Comparison of ENCODE assay signal across 21 cellular contexts in the genomic region with DNA sequence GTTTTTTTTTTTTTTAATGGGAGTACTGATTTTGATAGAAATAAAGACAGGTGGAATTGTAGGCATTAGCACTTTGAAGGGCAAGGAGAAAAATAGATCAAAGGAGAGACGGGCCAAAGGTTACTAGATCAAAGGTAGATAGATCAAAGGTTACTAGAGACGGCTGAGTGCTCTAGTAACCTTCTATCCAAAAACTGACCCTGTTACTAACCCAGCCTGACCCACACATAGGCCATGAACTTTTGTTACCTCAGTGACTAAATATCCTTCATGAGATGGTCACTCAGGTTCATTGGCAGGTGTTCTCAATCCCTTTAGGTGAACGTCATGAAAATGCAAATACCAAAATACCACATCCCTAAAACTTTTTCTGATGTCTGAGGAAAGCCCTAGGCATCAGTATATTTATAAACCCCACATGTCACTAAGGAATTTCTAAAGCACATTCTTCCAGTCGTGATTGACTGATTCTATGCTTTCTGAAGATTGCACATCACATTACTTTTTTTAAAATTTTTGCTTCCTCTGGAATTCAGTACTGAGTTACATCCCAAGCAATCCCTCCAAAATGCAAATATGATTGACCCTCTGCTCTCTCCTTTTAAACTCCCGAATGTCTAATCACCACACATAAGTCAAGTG.
A peak's percentile ranks its signal among the peaks of the same experiment; 100 is the strongest.
DNase-seq lines count a peak whose midpoint lies in the region; ATAC-seq, FAIRE-seq and TF ChIP-seq lines count a peak whose summit lies in the region.
"Had no signal": no experiment of that assay in that cellular context is flagged by ENCODE, and none has a peak within 500 bp of the region (broad histone marks: within the 10 kb centered on the region; RNA-seq: fewer than 3 reads in every experiment).

No MANE protein-coding gene starts in this region.

- no peak overlapping the region for H3K9ac ChIP-seq in neuronal stem cell (ENCODE audit: low read depth, low read length, poor library complexity)

- no peak overlapping the region for H2BK120ac ChIP-seq in neuronal stem cell (ENCODE audit: low read depth, low read length)

- intact Hi-C loops in thyroid gland (cut with DNase I) (loop anchor here (10.0 kb wide), 1 partner anchor 58 kb away; no protein-coding TSS in a partner anchor), lower lobe of right lung (cut with DNase I) (no loop called here)

- no peaks in the 10 kb centered on the region for H3K9me3 ChIP-seq in thyroid gland
- no peaks in the 10 kb centered on the region for H3K9me3 ChIP-seq in lower lobe of right lung
- no peaks in the 10 kb centered on the region for H3K9me3 ChIP-seq in neuronal stem cell (replicated peaks in 1 of 2; ENCODE audit: control insufficient read depth in 2 of 2, insufficient read depth in 1 of 2, low read depth in 1 of 2, low read length in 2 of 2)
- H3K9me3 ChIP-seq: Caco-2 had no signal

- WGBS in thyroid gland, 2 donors = 59 to 61% methylated on average over 5 of the region's 5 CpGs
- no CpG with 5 or more reads among the region's 5 CpGs for WGBS in neuronal stem cell (ENCODE audit: extremely low coverage in 2 of 2, insufficient read length in 2 of 2, insufficient replicate concordance in 1 of 2), 2 donors

- no peak overlapping the region for H4K91ac ChIP-seq in neuronal stem cell (ENCODE audit: low read depth, low read length, poor library complexity)

- TF ChIP-seq CTCF in thyroid gland (IDR thresholded peaks at IDR 0.05) (no peak), lower lobe of right lung (IDR thresholded peaks at IDR 0.05) (no peak)

- no peak overlapping the region for H4K8ac ChIP-seq in neuronal stem cell (ENCODE audit: low read depth, low read length)

- DNase-seq in EH (ENCODE audit: low read depth) (peak; percentile 3), RCC 7860 (ENCODE audit: low spot score) (peak; percentile 27), kidney tubule cell (ENCODE audit: low spot score) (peak; percentile 54), thyroid gland (no peak), lower lobe of right lung (no peak), LoVo (ENCODE audit: low spot score) (no peak), neuronal stem cell (ENCODE audit: low spot score) (no peak)
- DNase-seq: CD8-positive, alpha-beta T cell; DMS 273 treated with DMSO at 0.1 percent for 48 hours; DMS79; GF-D8; MV-4-11; NCI-H1105; NCI-H146; NK-92 treated with Interleukin-12 subunit alpha and Interleukin-12 subunit beta, amount 100 ng/mL, for 24 hours had no signal

- no peaks in the 10 kb centered on the region for H3K36me3 ChIP-seq in thyroid gland
- no peaks in the 10 kb centered on the region for H3K36me3 ChIP-seq in lower lobe of right lung
- H3K36me3 ChIP-seq in neuronal stem cell (replicated peaks in 1 of 2; ENCODE audit: control insufficient read depth in 2 of 2, insufficient read depth in 2 of 2, low read length in 2 of 2) = no peaks in the 10 kb centered on the region

- no peak overlapping the region for H3K23ac ChIP-seq in neuronal stem cell (ENCODE audit: low read depth, low read length, poor library complexity)

- H3K4me1 ChIP-seq in thyroid gland (peaks cover 10 to 19% of the 10 kb centered on the region in 2 donors), lower lobe of right lung (no peaks in the 10 kb centered on the region), neuronal stem cell (ENCODE audit: control insufficient read depth in 2 of 2, insufficient read depth in 1 of 2, low read depth in 1 of 2, low read length in 2 of 2) (peaks cover 0 to 9% of the 10 kb centered on the region in 2 donors)
- H3K4me1 ChIP-seq: Caco-2 had no signal

- H3K4ac ChIP-seq in neuronal stem cell (ENCODE audit: low read length) = no peak overlapping the region

- no peaks in the 10 kb centered on the region for H3K79me1 ChIP-seq in neuronal stem cell (ENCODE audit: low read depth, low read length)

- no peaks in the 10 kb centered on the region for H3K27me3 ChIP-seq in thyroid gland
- no peaks in the 10 kb centered on the region for H3K27me3 ChIP-seq in lower lobe of right lung (ENCODE audit: low read depth)
- no peaks in the 10 kb centered on the region for H3K27me3 ChIP-seq in neuronal stem cell (ENCODE audit: control insufficient read depth in 3 of 3, insufficient read depth in 3 of 3, low read depth in 1 of 3, low read length in 3 of 3)

- no peak overlapping the region for H3K4me2 ChIP-seq in neuronal stem cell (ENCODE audit: insufficient read depth, low read length, poor library complexity, severe bottlenecking)

- H3K14ac ChIP-seq in neuronal stem cell (ENCODE audit: low read length) = no peak overlapping the region

- no peak for ATAC-seq in lower lobe of right lung
- ATAC-seq: CD8-positive, alpha-beta T cell; PC-3 had no signal

- no peak overlapping the region for H2AFZ ChIP-seq in neuronal stem cell (ENCODE audit: low read length)

- H2BK5ac ChIP-seq in neuronal stem cell (ENCODE audit: low read length) = no peak overlapping the region

- FAIRE-seq in RCC 7860 (lab: Jason Lieb, UNC) = peak; percentile 73
- FAIRE-seq: GM12891 had no signal

- H3K27ac ChIP-seq in thyroid gland (peak overlapping the region; percentile 24 to 80 (median 61)), lower lobe of right lung (no peak overlapping the region), neuronal stem cell (replicated peaks; ENCODE audit: low read length) (no peak overlapping the region)
- H3K27ac ChIP-seq: C4-2B, HL-60, RWPE1 had no signal

- H2BK12ac ChIP-seq in neuronal stem cell (ENCODE audit: low read length) = no peak overlapping the region

- H3K4me3 ChIP-seq in thyroid gland (replicated peaks in 1 of 3) = no peak overlapping the region
- H3K4me3 ChIP-seq in lower lobe of right lung = no peak overlapping the region
- no peak overlapping the region for H3K4me3 ChIP-seq in neuronal stem cell (ENCODE audit: low read length in 2 of 2)

- no peak overlapping the region for H3K18ac ChIP-seq in neuronal stem cell (ENCODE audit: low read length)

- TF ChIP-seq POLR2A in thyroid gland (IDR thresholded peaks at IDR 0.05) = no peak

- H2AK5ac ChIP-seq in neuronal stem cell (ENCODE audit: low read depth, low read length) = no peak overlapping the region

- no peak overlapping the region for H2BK15ac ChIP-seq in neuronal stem cell (ENCODE audit: low read length)

Comparison
In these comparisons a context has a peak if more than half of its experiments do, and no peak if none do; other contexts are left out.
1. DNase-seq: peak in EH (single experiment), RCC 7860 (single experiment) and kidney tubule cell (single experiment); none in thyroid gland (0 of 2), lower lobe of right lung (single experiment), LoVo (single experiment) and neuronal stem cell (single experiment).
2. H3K27ac ChIP-seq: peak in thyroid gland (3 of 3); none in lower lobe of right lung (single experiment) and neuronal stem cell (single experiment).